In genomic region chr2:108448678-108449409, GRCh38 we compare ENCODE assay signal across 8 cellular contexts. TPM values are rescaled to one million over a fixed set of nuclear protein-coding genes. Genes with fewer than 3 reads are reported as not detected.
DNase-seq lines count a peak whose midpoint lies in the region; ATAC-seq and TF ChIP-seq lines count a peak whose summit lies in the region.

Gene GCC2 (plus strand): TSS chr2:108449206. CDS start chr2:108449275, 69 bp downstream.

- intact Hi-C loops in T-helper 1 cell treated with Interleukin-12 subunit alpha and Interleukin-12 subunit beta and Interleukin-4 antibody, amounts not matched to agents 30 ng/mL and 1 ng/mL, for 36 hours (cut with micrococcal nuclease), result loop anchor here (1.0 to 10.0 kb wide), 9 partner anchors 85 to 1756 kb away; partner anchors contain the start of genes CCDC138, LIMS1, NPHP1 and RANBP2
- intact Hi-C loops in left ventricle myocardium inferior (cut with micrococcal nuclease) (no loop called here), upper lobe of right lung (cut with DNase I) (no loop called here)

- peaks cover 24% of the 10 kb centered on the region for H3K4me1 ChIP-seq in left ventricle myocardium inferior
- H3K4me1 ChIP-seq in upper lobe of right lung, result peaks cover 10% of the 10 kb centered on the region

- H3K27me3 Mint-ChIP-seq in progenitor cell of endocrine pancreas, result no peaks in the 10 kb centered on the region

- H3K27me3 ChIP-seq in left ventricle myocardium inferior (ENCODE audit: low read depth) (no peaks in the 10 kb centered on the region), upper lobe of right lung (no peaks in the 10 kb centered on the region)

- H3K27ac Mint-ChIP-seq in progenitor cell of endocrine pancreas, result peak within 1 kb of the TSS; percentile 99

- H3K36me3 ChIP-seq in left ventricle myocardium inferior (peaks cover 23% of the 10 kb centered on the region), upper lobe of right lung (peaks cover 26% of the 10 kb centered on the region)

- peaks cover 4% of the 10 kb centered on the region for H3K9me3 Mint-ChIP-seq in progenitor cell of endocrine pancreas (ENCODE audit: low read depth)

- DNase-seq in NCI-H1694 (lab: John Stamatoyannopoulos, UW), result peak; percentile 79
- peak; percentile 91 for DNase-seq in amniotic epithelial cell (ENCODE audit: low read depth)
- DNase-seq in left ventricle myocardium inferior, result peak; percentile 93
- DNase-seq in progenitor cell of endocrine pancreas (ENCODE audit: low spot score, unreplicated experiment), result peak; percentile 94
- peak; percentile 98 for DNase-seq in upper lobe of right lung

- H3K9me3 ChIP-seq in left ventricle myocardium inferior (replicated peaks), result no peaks in the 10 kb centered on the region
- no peaks in the 10 kb centered on the region for H3K9me3 ChIP-seq in upper lobe of right lung

- H3K4me3 ChIP-seq in left ventricle myocardium inferior (peak within 1 kb of the TSS; percentile 87), upper lobe of right lung (peak within 1 kb of the TSS; percentile 92)

- peaks cover 16% of the 10 kb centered on the region for H3K36me3 Mint-ChIP-seq in progenitor cell of endocrine pancreas (ENCODE audit: insufficient read depth)

- ATAC-seq in GM18498 (IDR thresholded peaks at IDR 0.05; ENCODE audit: unreplicated experiment), result peak; percentile 98
- ATAC-seq in HG02885 (IDR thresholded peaks at IDR 0.05; ENCODE audit: poor library complexity, unreplicated experiment), result peak; percentile 98
- ATAC-seq in upper lobe of right lung, result peak; percentile 100

- H3K27ac ChIP-seq in left ventricle myocardium inferior (replicated peaks), result peak within 1 kb of the TSS; percentile 83
- H3K27ac ChIP-seq in upper lobe of right lung, result peak within 1 kb of the TSS; percentile 89

- H3K4me1 Mint-ChIP-seq in progenitor cell of endocrine pancreas (ENCODE audit: low read depth), result peaks cover 26% of the 10 kb centered on the region

- no peak for TF ChIP-seq CTCF in left ventricle myocardium inferior (IDR thresholded peaks at IDR 0.05; ENCODE audit: borderline replicate concordance)
- no peak for TF ChIP-seq CTCF in progenitor cell of endocrine pancreas (IDR thresholded peaks at IDR 0.05; ENCODE audit: unreplicated experiment)
- no peak for TF ChIP-seq CTCF in upper lobe of right lung (IDR thresholded peaks at IDR 0.05)

- peak within 1 kb of the TSS; percentile 99 for H3K4me3 Mint-ChIP-seq in progenitor cell of endocrine pancreas (ENCODE audit: low read depth)

RNA-seq across cellular contexts. Expression of gene GCC2, which starts in this region (rescaled TPM):
- 48.2 and 49.9 TPM in 2 replicates for total RNA-seq in T-helper 1 cell treated with Interleukin-12 subunit alpha and Interleukin-12 subunit beta and Interleukin-4 antibody, amounts not matched to agents 30 ng/mL and 1 ng/mL, for 36 hours
- 24.9 TPM for total RNA-seq in left ventricle myocardium inferior
- 79.4 and 82.8 TPM in 2 replicates for total RNA-seq in progenitor cell of endocrine pancreas
- total RNA-seq in upper lobe of right lung, result 54.5 TPM

Comparison
In these comparisons a context has a peak if more than half of its experiments do, and no peak if none do; other contexts are left out.
1. Peak in every context shown above with its lines: DNase-seq, ATAC-seq, H3K4me3 ChIP-seq and H3K27ac ChIP-seq.